Comparison of ENCODE assay signal across 13 cellular contexts in the genomic region with DNA sequence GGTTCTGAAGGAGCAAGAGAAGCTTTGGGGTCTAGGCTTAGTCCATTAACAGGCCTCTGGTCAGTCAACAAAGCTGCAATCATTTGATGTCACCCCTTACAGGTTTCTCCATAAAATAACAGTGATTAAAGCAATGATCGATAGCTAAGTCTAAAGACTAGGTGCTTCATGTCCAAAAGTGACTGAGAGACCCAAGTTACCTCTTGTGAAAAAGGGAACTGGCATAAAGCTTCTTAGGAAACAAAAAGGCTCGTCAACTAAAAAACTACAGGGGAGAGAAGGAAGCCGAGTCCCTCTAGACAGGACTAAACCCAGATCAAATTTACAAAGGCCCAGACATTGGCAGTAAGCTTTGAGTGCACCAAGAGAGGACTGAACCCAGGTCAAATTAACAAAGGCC. TPM values are rescaled to one million over a fixed set of nuclear protein-coding genes. Genes with fewer than 3 reads are reported as not detected.
DNase-seq lines count a peak whose midpoint lies in the region; ATAC-seq and TF ChIP-seq lines count a peak whose summit lies in the region.
"Had no signal": no experiment of that assay in that cellular context is flagged by ENCODE, and none has a peak within 500 bp of the region (broad histone marks: within the 10 kb centered on the region; RNA-seq: fewer than 3 reads in every experiment).

No MANE protein-coding gene starts in this region.

- intact Hi-C loops in activated T-helper 1 cell treated with anti-CD3 and anti-CD28 coated beads, Interleukin-12 subunit alpha, Interleukin-12 subunit beta, Interleukin-2, Interleukin-4 antibody, amounts not matched to agents 30 ng/mL and 10 ng/mL and 1 ng/mL, durations not matched to agents 14 hours and 24 hours and 36 hours (cut with micrococcal nuclease) = no loop called here

- peaks cover 48% of the 10 kb centered on the region for H3K4me1 Mint-ChIP-seq in activated T-cell treated with anti-CD3 and anti-CD28 coated beads, Interleukin-2, amount 50 U/mL, for 4 hours (ENCODE audit: low read depth)
- peaks cover 52% of the 10 kb centered on the region for H3K4me1 Mint-ChIP-seq in HFFc6 (ENCODE audit: low read depth)
- peaks cover 49% of the 10 kb centered on the region for H3K4me1 Mint-ChIP-seq in activated T-helper 1 cell treated with anti-CD3 and anti-CD28 coated beads, Interleukin-12 subunit alpha, Interleukin-12 subunit beta, Interleukin-2, Interleukin-4 antibody, amounts not matched to agents 30 ng/mL and 10 ng/mL and 1 ng/mL, durations not matched to agents 14 hours and 24 hours and 36 hours (ENCODE audit: low read depth)
- peaks cover 70% of the 10 kb centered on the region for H3K4me1 Mint-ChIP-seq in nephron progenitor cell

- peaks cover 3% of the 10 kb centered on the region for H3K36me3 Mint-ChIP-seq in activated T-cell treated with anti-CD3 and anti-CD28 coated beads, Interleukin-2, amount 50 U/mL, for 4 hours (ENCODE audit: insufficient read depth)
- no peaks in the 10 kb centered on the region; the same call in 1 of the 2 replicates for H3K36me3 Mint-ChIP-seq in HFFc6 (ENCODE audit: low read depth)
- H3K36me3 Mint-ChIP-seq in activated T-helper 1 cell treated with anti-CD3 and anti-CD28 coated beads, Interleukin-12 subunit alpha, Interleukin-12 subunit beta, Interleukin-2, Interleukin-4 antibody, amounts not matched to agents 30 ng/mL and 10 ng/mL and 1 ng/mL, durations not matched to agents 14 hours and 24 hours and 36 hours (ENCODE audit: low read depth) = peaks cover 16% of the 10 kb centered on the region
- peaks cover 4% of the 10 kb centered on the region for H3K36me3 Mint-ChIP-seq in nephron progenitor cell (ENCODE audit: low read depth)

- H3K27ac Mint-ChIP-seq in HFFc6 (0 out of 2 replicates have a peak overlapping the region, but pooled peaks have one; percentile 88), nephron progenitor cell (no peak overlapping the region)
- no peak overlapping the region for H3K27ac Mint-ChIP-seq in activated T-helper 1 cell treated with anti-CD3 and anti-CD28 coated beads, Interleukin-12 subunit alpha, Interleukin-12 subunit beta, Interleukin-2, Interleukin-4 antibody, amounts not matched to agents 30 ng/mL and 10 ng/mL and 1 ng/mL, durations not matched to agents 14 hours and 24 hours and 36 hours

- ATAC-seq in activated T-cell treated with anti-CD3 and anti-CD28 coated beads, Interleukin-2, amount 50 U/mL, for 4 hours = no peak
- ATAC-seq in HG02885 (IDR thresholded peaks at IDR 0.05; ENCODE audit: poor library complexity, unreplicated experiment) (no peak), GM21526 (IDR thresholded peaks at IDR 0.05; ENCODE audit: low FRiP score, unreplicated experiment) (no peak)

- TF ChIP-seq CTCF in HFFc6 (IDR thresholded peaks at IDR 0.05) = no peak
- TF ChIP-seq CTCF in nephron progenitor cell (IDR thresholded peaks at IDR 0.05) = no peak

- no peak for DNase-seq in activated T-cell treated with anti-CD3 and anti-CD28 coated beads, Interleukin-2, amount 50 U/mL, for 4 hours
- no peak for DNase-seq in activated T-cell treated with anti-CD3 and anti-CD28 coated beads, Interleukin-2, amount 50 U/mL, for 48 hours
- DNase-seq in HFFc6 (no peak), nephron progenitor cell (no peak), activated gamma-delta T cell (lab: John Stamatoyannopoulos, UW) (no peak)
- no peak for DNase-seq in activated T-helper 1 cell treated with anti-CD3 and anti-CD28 coated beads, Interleukin-12 subunit alpha, Interleukin-12 subunit beta, Interleukin-2, Interleukin-4 antibody, amounts not matched to agents 30 ng/mL and 10 ng/mL and 1 ng/mL, durations not matched to agents 14 hours and 24 hours and 36 hours (ENCODE audit: low spot score)
- DNase-seq: central memory CD4-positive, alpha-beta T cell; GOT3; NCI-H1092 treated with DMSO at 0.1 percent for 48 hours; stimulated activated CD4-positive, alpha-beta T cell treated with anti-CD3 and anti-CD28 coated beads, Interleukin-15, amount 100 ng/mL, for 24 hours; stimulated activated naive CD4-positive, alpha-beta T cell treated with Interleukin-2 at 50 U/mL for 16 hours had no signal

- no peaks in the 10 kb centered on the region for H3K9me3 Mint-ChIP-seq in activated T-cell treated with anti-CD3 and anti-CD28 coated beads, Interleukin-2, amount 50 U/mL, for 4 hours
- H3K9me3 Mint-ChIP-seq in HFFc6 (no peaks in the 10 kb centered on the region), nephron progenitor cell (no peaks in the 10 kb centered on the region)
- no peaks in the 10 kb centered on the region for H3K9me3 Mint-ChIP-seq in activated T-helper 1 cell treated with anti-CD3 and anti-CD28 coated beads, Interleukin-12 subunit alpha, Interleukin-12 subunit beta, Interleukin-2, Interleukin-4 antibody, amounts not matched to agents 30 ng/mL and 10 ng/mL and 1 ng/mL, durations not matched to agents 14 hours and 24 hours and 36 hours

- H3K4me3 Mint-ChIP-seq in activated T-cell treated with anti-CD3 and anti-CD28 coated beads, Interleukin-2, amount 50 U/mL, for 4 hours = peak overlapping the region; percentile 22
- H3K4me3 Mint-ChIP-seq in HFFc6 (peak overlapping the region; percentile 92), nephron progenitor cell (peak overlapping the region; percentile 91)
- peak overlapping the region; percentile 90 for H3K4me3 Mint-ChIP-seq in activated T-helper 1 cell treated with anti-CD3 and anti-CD28 coated beads, Interleukin-12 subunit alpha, Interleukin-12 subunit beta, Interleukin-2, Interleukin-4 antibody, amounts not matched to agents 30 ng/mL and 10 ng/mL and 1 ng/mL, durations not matched to agents 14 hours and 24 hours and 36 hours

- no peaks in the 10 kb centered on the region for H3K27me3 Mint-ChIP-seq in activated T-cell treated with anti-CD3 and anti-CD28 coated beads, Interleukin-2, amount 50 U/mL, for 4 hours (ENCODE audit: low read depth)
- H3K27me3 Mint-ChIP-seq in HFFc6 (ENCODE audit: insufficient read depth) (peaks cover 3% of the 10 kb centered on the region), nephron progenitor cell (ENCODE audit: low read depth, poor library complexity) (peaks cover 3% of the 10 kb centered on the region)
- H3K27me3 Mint-ChIP-seq in activated T-helper 1 cell treated with anti-CD3 and anti-CD28 coated beads, Interleukin-12 subunit alpha, Interleukin-12 subunit beta, Interleukin-2, Interleukin-4 antibody, amounts not matched to agents 30 ng/mL and 10 ng/mL and 1 ng/mL, durations not matched to agents 14 hours and 24 hours and 36 hours (ENCODE audit: insufficient read depth) = peaks cover 3% of the 10 kb centered on the region

RNA-seq across cellular contexts. Expression of a gene that starts 2.2 kb away (rescaled TPM):
- total RNA-seq in activated T-cell treated with anti-CD3 and anti-CD28 coated beads, Interleukin-2, amount 50 U/mL, for 4 hours = 10 to 100 TPM; 11.1 to 13.7 (median 12.4) TPM
- total RNA-seq in HFFc6 (2021; fragmentation: NEBNext Ultra II Directional; extraction: Animal tissue kit (Norgen Biotek cat#: 25700)) = 1 to 10 TPM; 7.6 to 9.3 (median 9.0) TPM
- total RNA-seq in activated T-helper 1 cell treated with anti-CD3 and anti-CD28 coated beads, Interleukin-12 subunit alpha, Interleukin-12 subunit beta, Interleukin-2, Interleukin-4 antibody, amounts not matched to agents 30 ng/mL and 10 ng/mL and 1 ng/mL, durations not matched to agents 14 hours and 24 hours and 36 hours = 28.7 and 31.2 TPM in 2 replicates

RNA-seq across cellular contexts. Expression of a gene that starts 35.0 kb away (rescaled TPM):
- total RNA-seq in activated T-cell treated with anti-CD3 and anti-CD28 coated beads, Interleukin-2, amount 50 U/mL, for 4 hours = under 1 TPM; 0.54 to 0.81 (median 0.79) TPM
- 1 to 10 TPM; 1.0 to 2.0 (median 1.5) TPM for total RNA-seq in HFFc6 (2021; fragmentation: NEBNext Ultra II Directional; extraction: Animal tissue kit (Norgen Biotek cat#: 25700))
- 0.32 and 0.62 TPM in 2 replicates for total RNA-seq in activated T-helper 1 cell treated with anti-CD3 and anti-CD28 coated beads, Interleukin-12 subunit alpha, Interleukin-12 subunit beta, Interleukin-2, Interleukin-4 antibody, amounts not matched to agents 30 ng/mL and 10 ng/mL and 1 ng/mL, durations not matched to agents 14 hours and 24 hours and 36 hours

Comparison
In these comparisons a context has a peak if more than half of its experiments do, and no peak if none do; other contexts are left out.
1. H3K4me3 Mint-ChIP-seq: peak in every context shown above with its lines; median percentile 92 in HFFc6; 91 in nephron progenitor cell; 90 in activated T-helper 1 cell treated with anti-CD3 and anti-CD28 coated beads, Interleukin-12 subunit alpha, Interleukin-12 subunit beta, Interleukin-2, Interleukin-4 antibody, amounts not matched to agents 30 ng/mL and 10 ng/mL and 1 ng/mL, durations not matched to agents 14 hours and 24 hours and 36 hours; 22 in activated T-cell treated with anti-CD3 and anti-CD28 coated beads, Interleukin-2, amount 50 U/mL, for 4 hours.